ENCODE assay signal across 10 cellular contexts in the genomic region with DNA sequence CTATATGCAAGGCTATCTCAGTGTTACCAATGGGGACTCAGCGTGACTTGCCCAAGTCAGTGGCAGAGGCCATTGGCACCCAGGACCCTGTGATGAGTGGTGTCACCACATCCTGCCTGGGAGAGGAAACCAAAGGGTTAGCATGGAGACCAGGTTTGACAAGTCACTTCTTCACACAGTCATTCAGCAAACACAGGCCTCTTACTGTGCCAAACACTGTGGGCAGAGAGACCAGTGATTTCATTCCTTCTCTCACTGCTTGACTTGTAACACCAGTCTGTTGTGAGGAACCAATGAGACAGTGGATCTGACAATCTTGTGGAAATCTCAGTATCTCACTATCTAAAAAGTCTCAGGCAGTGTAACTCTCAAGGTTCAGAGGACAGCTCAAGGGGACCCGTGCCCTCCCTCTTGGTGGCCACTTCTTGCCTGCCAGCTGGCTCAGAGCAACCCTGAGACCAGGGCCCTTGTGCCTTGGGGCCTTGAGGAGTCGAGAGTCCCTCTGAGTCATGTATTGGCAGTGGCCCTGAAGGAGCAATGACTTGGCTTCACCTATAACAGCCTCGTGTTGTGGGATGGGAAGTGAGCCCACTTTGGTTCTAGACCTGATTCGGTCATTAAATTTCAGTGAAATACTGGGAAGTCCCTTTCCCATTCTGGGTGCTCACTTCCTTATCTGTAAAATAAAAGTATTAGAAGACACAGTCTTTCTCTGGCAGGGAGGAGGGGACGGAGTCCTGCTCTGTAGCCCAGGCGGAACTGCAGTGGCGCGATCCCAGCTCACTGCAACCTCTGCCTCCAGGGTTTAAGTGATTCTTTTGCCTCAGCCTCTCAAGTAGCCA. TPM values are rescaled to one million over a fixed set of nuclear protein-coding genes. Genes with fewer than 3 reads are reported as not detected.
DNase-seq lines count a peak whose midpoint lies in the region; ATAC-seq and TF ChIP-seq lines count a peak whose summit lies in the region.
"Had no signal": no experiment of that assay in that cellular context is flagged by ENCODE, and none has a peak within 500 bp of the region (broad histone marks: within the 10 kb centered on the region; RNA-seq: fewer than 3 reads in every experiment).

No MANE protein-coding gene starts in this region.

- no peak for TF ChIP-seq CTCF in AG09319 (IDR thresholded peaks at IDR 0.05; ENCODE audit: low read depth, low read length)

- peak; percentile 66 for ATAC-seq in GM18907 (IDR thresholded peaks at IDR 0.05; ENCODE audit: unreplicated experiment)
- ATAC-seq in HG03442 (IDR thresholded peaks at IDR 0.05; ENCODE audit: unreplicated experiment) = peak; percentile 51
- ATAC-seq in esophagus mucosa = peak; percentile 91
- no peak for ATAC-seq in left lobe of liver

- DNase-seq in AG09319 (ENCODE audit: extremely low read depth, low read depth) (peak; percentile 7), cortex of kidney (lab: John Stamatoyannopoulos, UW) (no peak), NCI-H1417 treated with DMSO at 0.1 percent for 48 hours (lab: John Stamatoyannopoulos, UW) (no peak), left lobe of liver (ENCODE audit: low spot score) (no peak), SW 1271 (lab: John Stamatoyannopoulos, UW) (no peak)
- DNase-seq: GDM1, NCI-H1105 treated with DMSO at 0.1 percent for 48 hours had no signal

RNA-seq across cellular contexts. Expression of a gene that starts 1.6 kb away (rescaled TPM):
- total RNA-seq in esophagus mucosa (3.1 TPM), left lobe of liver (not detected)
